Comparison of ENCODE assay signal across 9 cellular contexts in the genomic region with DNA sequence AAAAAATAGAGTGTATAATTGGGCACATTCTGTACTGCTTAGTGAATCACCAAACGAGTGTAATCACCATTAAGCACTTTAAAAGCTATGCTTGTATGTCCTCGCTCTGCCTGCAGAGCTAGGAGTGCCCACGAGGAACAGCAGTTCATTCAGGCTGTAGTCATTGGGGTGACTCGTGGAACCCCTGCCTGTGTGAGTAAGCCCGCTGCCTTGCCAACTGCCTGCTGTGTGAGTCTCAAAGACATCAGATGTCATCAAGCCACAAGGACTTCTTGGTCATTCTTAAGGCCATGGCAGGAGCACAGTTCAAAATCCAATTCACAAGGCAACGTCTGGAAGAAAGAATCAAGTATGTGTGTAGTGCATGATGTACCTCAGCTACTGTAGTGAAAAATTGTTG.
DNase-seq lines count a peak whose midpoint lies in the region; ATAC-seq and TF ChIP-seq lines count a peak whose summit lies in the region.
"Had no signal": no experiment of that assay in that cellular context is flagged by ENCODE, and none has a peak within 500 bp of the region (broad histone marks: within the 10 kb centered on the region; RNA-seq: fewer than 3 reads in every experiment).

No MANE protein-coding gene starts in this region.

- H3K4me3 Mint-ChIP-seq in activated CD8-positive, alpha-beta T cell treated with anti-CD3 and anti-CD28 coated beads for 36 hours = no peak overlapping the region
- H3K4me3 Mint-ChIP-seq in activated CD8-positive, alpha-beta T cell treated with anti-CD3 and anti-CD28 coated beads, Interleukin-2, amount 10 ng/mL, durations not matched to agents 7 days and 5 days = no peak overlapping the region
- no peak overlapping the region for H3K4me3 Mint-ChIP-seq in stimulated activated effector memory CD8-positive, alpha-beta T cell treated with anti-CD3 and anti-CD28 coated beads, Interleukin-12 subunit alpha, Interleukin-12 subunit beta, amount 100 ng/mL, for 72 hours

- intact Hi-C loops in activated CD8-positive, alpha-beta T cell treated with anti-CD3 and anti-CD28 coated beads for 36 hours (cut with micrococcal nuclease) = no loop called here

- H3K4me1 ChIP-seq in RWPE2 (ENCODE audit: insufficient read depth, poor library complexity, severe bottlenecking) (peaks cover 54% of the 10 kb centered on the region), foreskin keratinocyte (peaks cover 31% of the 10 kb centered on the region)

- no peaks in the 10 kb centered on the region for H3K9me3 Mint-ChIP-seq in activated CD8-positive, alpha-beta T cell treated with anti-CD3 and anti-CD28 coated beads for 36 hours
- no peaks in the 10 kb centered on the region for H3K9me3 Mint-ChIP-seq in activated CD8-positive, alpha-beta T cell treated with anti-CD3 and anti-CD28 coated beads, Interleukin-2, amount 10 ng/mL, durations not matched to agents 7 days and 5 days (ENCODE audit: insufficient read depth)
- H3K9me3 Mint-ChIP-seq in stimulated activated effector memory CD8-positive, alpha-beta T cell treated with anti-CD3 and anti-CD28 coated beads, Interleukin-12 subunit alpha, Interleukin-12 subunit beta, amount 100 ng/mL, for 72 hours = no peaks in the 10 kb centered on the region

- POLR2A ChIA-PET in activated CD8-positive, alpha-beta T cell treated with anti-CD3 and anti-CD28 coated beads for 36 hours (lab: Charles Lee) = no interaction called here
- POLR2A ChIA-PET in activated CD8-positive, alpha-beta T cell treated with anti-CD3 and anti-CD28 coated beads, Interleukin-2, amount 10 ng/mL, durations not matched to agents 7 days and 5 days (lab: Charles Lee) = no interaction called here

- H3K9me3 ChIP-seq in RWPE2 (ENCODE audit: severe bottlenecking) = no peaks in the 10 kb centered on the region
- H3K9me3 ChIP-seq: heart right ventricle had no signal

- no peaks in the 10 kb centered on the region for H3K27me3 Mint-ChIP-seq in activated CD8-positive, alpha-beta T cell treated with anti-CD3 and anti-CD28 coated beads for 36 hours
- H3K27me3 Mint-ChIP-seq in activated CD8-positive, alpha-beta T cell treated with anti-CD3 and anti-CD28 coated beads, Interleukin-2, amount 10 ng/mL, durations not matched to agents 7 days and 5 days (ENCODE audit: low read depth) = no peaks in the 10 kb centered on the region

- peaks cover 41% of the 10 kb centered on the region for H3K4me1 Mint-ChIP-seq in activated CD8-positive, alpha-beta T cell treated with anti-CD3 and anti-CD28 coated beads for 36 hours (ENCODE audit: low read depth)
- peaks cover 21% of the 10 kb centered on the region for H3K4me1 Mint-ChIP-seq in activated CD8-positive, alpha-beta T cell treated with anti-CD3 and anti-CD28 coated beads, Interleukin-2, amount 10 ng/mL, durations not matched to agents 7 days and 5 days (ENCODE audit: low read depth)
- peaks cover 57% of the 10 kb centered on the region for H3K4me1 Mint-ChIP-seq in stimulated activated effector memory CD8-positive, alpha-beta T cell treated with anti-CD3 and anti-CD28 coated beads, Interleukin-12 subunit alpha, Interleukin-12 subunit beta, amount 100 ng/mL, for 72 hours

- no peaks in the 10 kb centered on the region for H3K36me3 Mint-ChIP-seq in activated CD8-positive, alpha-beta T cell treated with anti-CD3 and anti-CD28 coated beads for 36 hours (ENCODE audit: low read depth)
- H3K36me3 Mint-ChIP-seq in activated CD8-positive, alpha-beta T cell treated with anti-CD3 and anti-CD28 coated beads, Interleukin-2, amount 10 ng/mL, durations not matched to agents 7 days and 5 days (ENCODE audit: low read depth) = no peaks in the 10 kb centered on the region
- H3K36me3 Mint-ChIP-seq in stimulated activated effector memory CD8-positive, alpha-beta T cell treated with anti-CD3 and anti-CD28 coated beads, Interleukin-12 subunit alpha, Interleukin-12 subunit beta, amount 100 ng/mL, for 72 hours = peaks cover 6% of the 10 kb centered on the region

- no peak for TF ChIP-seq CTCF in activated CD8-positive, alpha-beta T cell treated with anti-CD3 and anti-CD28 coated beads for 36 hours (IDR thresholded peaks at IDR 0.05)
- TF ChIP-seq CTCF in RWPE2 (IDR thresholded peaks at IDR 0.05; ENCODE audit: poor library complexity, severe bottlenecking) (no peak), foreskin keratinocyte (conservative IDR thresholded peaks at IDR 0.05) (peak; percentile 28)

- H3K27me3 ChIP-seq in RWPE2 (ENCODE audit: insufficient read depth, poor library complexity, severe bottlenecking) (no peaks in the 10 kb centered on the region), foreskin keratinocyte (no peaks in the 10 kb centered on the region)
- H3K27me3 ChIP-seq: heart right ventricle had no signal

- H3K36me3 ChIP-seq in RWPE2 (ENCODE audit: low read depth) = no peaks in the 10 kb centered on the region; the same call in 1 of the 2 replicates
- H3K36me3 ChIP-seq: heart right ventricle had no signal

- no peak overlapping the region for H3K27ac Mint-ChIP-seq in activated CD8-positive, alpha-beta T cell treated with anti-CD3 and anti-CD28 coated beads for 36 hours
- H3K27ac Mint-ChIP-seq in activated CD8-positive, alpha-beta T cell treated with anti-CD3 and anti-CD28 coated beads, Interleukin-2, amount 10 ng/mL, durations not matched to agents 7 days and 5 days = no peak overlapping the region
- H3K27ac Mint-ChIP-seq in stimulated activated effector memory CD8-positive, alpha-beta T cell treated with anti-CD3 and anti-CD28 coated beads, Interleukin-12 subunit alpha, Interleukin-12 subunit beta, amount 100 ng/mL, for 72 hours = peak overlapping the region; percentile 35

- no peak overlapping the region for H3K4me3 ChIP-seq in RWPE2 (ENCODE audit: severe bottlenecking)
- H3K4me3 ChIP-seq: heart right ventricle had no signal

- peak; percentile 51 for DNase-seq in activated CD8-positive, alpha-beta T cell treated with anti-CD3 and anti-CD28 coated beads for 36 hours
- no peak for DNase-seq in activated CD8-positive, alpha-beta T cell treated with anti-CD3 and anti-CD28 coated beads, Interleukin-2, amount 10 ng/mL, durations not matched to agents 7 days and 5 days
- DNase-seq in RWPE2 (ENCODE audit: low spot score) (no peak), foreskin keratinocyte (peak; percentile 37 to 70), NCI-H187 (lab: John Stamatoyannopoulos, UW) (no peak)
- no peak for DNase-seq in stimulated activated effector memory CD8-positive, alpha-beta T cell treated with anti-CD3 and anti-CD28 coated beads, Interleukin-12 subunit alpha, Interleukin-12 subunit beta, amount 100 ng/mL, for 72 hours (ENCODE audit: low spot score in 2 of 2)
- DNase-seq: heart right ventricle had no signal

- H3K27ac ChIP-seq in RWPE2 (ENCODE audit: poor library complexity, severe bottlenecking) = peak overlapping the region; percentile 23
- H3K27ac ChIP-seq in foreskin keratinocyte = no peak overlapping the region

- CTCF ChIA-PET in activated CD8-positive, alpha-beta T cell treated with anti-CD3 and anti-CD28 coated beads for 36 hours (lab: Charles Lee) = interaction anchor here (1.1 kb wide), 1 partner anchor 23 kb away, joined by 3 read pairs; no protein-coding TSS in a partner anchor
- CTCF ChIA-PET in activated CD8-positive, alpha-beta T cell treated with anti-CD3 and anti-CD28 coated beads, Interleukin-2, amount 10 ng/mL, durations not matched to agents 7 days and 5 days (lab: Charles Lee) = no interaction called here

- peak; percentile 91 for ATAC-seq in activated CD8-positive, alpha-beta T cell treated with anti-CD3 and anti-CD28 coated beads for 36 hours
- no peak for ATAC-seq in activated CD8-positive, alpha-beta T cell treated with anti-CD3 and anti-CD28 coated beads, Interleukin-2, amount 10 ng/mL, durations not matched to agents 7 days and 5 days
- peak; percentile 45 for ATAC-seq in RWPE2 (ENCODE audit: low read depth)
- peak; percentile 85 for ATAC-seq in foreskin keratinocyte
- peak; percentile 97 for ATAC-seq in stimulated activated effector memory CD8-positive, alpha-beta T cell treated with anti-CD3 and anti-CD28 coated beads, Interleukin-12 subunit alpha, Interleukin-12 subunit beta, amount 100 ng/mL, for 72 hours
- ATAC-seq in HG03175 (IDR thresholded peaks at IDR 0.05; ENCODE audit: unreplicated experiment) = no peak
- no peak for ATAC-seq in HG03432 (IDR thresholded peaks at IDR 0.05; ENCODE audit: unreplicated experiment)

Comparison
In these comparisons a context has a peak if more than half of its experiments do, and no peak if none do; other contexts are left out.
1. ATAC-seq: peak in activated CD8-positive, alpha-beta T cell treated with anti-CD3 and anti-CD28 coated beads for 36 hours (single experiment), RWPE2 (single experiment), foreskin keratinocyte (single experiment) and stimulated activated effector memory CD8-positive, alpha-beta T cell treated with anti-CD3 and anti-CD28 coated beads, Interleukin-12 subunit alpha, Interleukin-12 subunit beta, amount 100 ng/mL, for 72 hours (single experiment); none in activated CD8-positive, alpha-beta T cell treated with anti-CD3 and anti-CD28 coated beads, Interleukin-2, amount 10 ng/mL, durations not matched to agents 7 days and 5 days (single experiment), HG03175 (single experiment) and HG03432 (single experiment).
2. DNase-seq: peak in activated CD8-positive, alpha-beta T cell treated with anti-CD3 and anti-CD28 coated beads for 36 hours (single experiment) and foreskin keratinocyte (2 of 2); none in activated CD8-positive, alpha-beta T cell treated with anti-CD3 and anti-CD28 coated beads, Interleukin-2, amount 10 ng/mL, durations not matched to agents 7 days and 5 days (single experiment), RWPE2 (single experiment), stimulated activated effector memory CD8-positive, alpha-beta T cell treated with anti-CD3 and anti-CD28 coated beads, Interleukin-12 subunit alpha, Interleukin-12 subunit beta, amount 100 ng/mL, for 72 hours (0 of 2) and NCI-H187 (0 of 2).